In genomic region chr22:44107341-44107740, GRCh38 we compare ENCODE assay signal across 21 cellular contexts.
DNase-seq lines count a peak whose midpoint lies in the region; ATAC-seq and TF ChIP-seq lines count a peak whose summit lies in the region.
"Had no signal": no experiment of that assay in that cellular context is flagged by ENCODE, and none has a peak within 500 bp of the region (broad histone marks: within the 10 kb centered on the region; RNA-seq: fewer than 3 reads in every experiment).

No MANE protein-coding gene starts in this region.

- ATAC-seq in HG03025 (IDR thresholded peaks at IDR 0.05; ENCODE audit: low FRiP score, unreplicated experiment): no peak
- ATAC-seq: HepG2, left lung, right lobe of liver had no signal

- CTCF ChIA-PET in activated naive CD4-positive, alpha-beta T cell treated with anti-CD3 and anti-CD28 coated beads, Interleukin-2, amount 10 ng/mL, durations not matched to agents 7 days and 5 days (lab: Charles Lee): no interaction called here

- H3K9me3 Mint-ChIP-seq in activated naive CD4-positive, alpha-beta T cell treated with anti-CD3 and anti-CD28 coated beads, Interleukin-2, amount 10 ng/mL, durations not matched to agents 7 days and 5 days: no peaks in the 10 kb centered on the region
- peaks cover 12% of the 10 kb centered on the region for H3K9me3 Mint-ChIP-seq in endodermal cell

- H3K36me3 Mint-ChIP-seq in activated naive CD4-positive, alpha-beta T cell treated with anti-CD3 and anti-CD28 coated beads, Interleukin-2, amount 10 ng/mL, durations not matched to agents 7 days and 5 days: no peaks in the 10 kb centered on the region
- H3K36me3 Mint-ChIP-seq in endodermal cell (ENCODE audit: low read depth): peaks cover 25% of the 10 kb centered on the region

- H3K4me3 ChIP-seq in HUES6 (ENCODE audit: low read depth, low read length) (no peak overlapping the region), endodermal cell (ENCODE audit: low read length) (no peak overlapping the region)
- H3K4me3 ChIP-seq: coronary artery, GM23248, left lung, right lobe of liver, vagina had no signal

- H3K27ac Mint-ChIP-seq in activated naive CD4-positive, alpha-beta T cell treated with anti-CD3 and anti-CD28 coated beads, Interleukin-2, amount 10 ng/mL, durations not matched to agents 7 days and 5 days: no peak overlapping the region
- H3K27ac Mint-ChIP-seq in endodermal cell: peak overlapping the region; percentile 44

- H3K9ac ChIP-seq in HUES6 (ENCODE audit: low read length) (peak overlapping the region; percentile 73), endodermal cell (ENCODE audit: extremely low read depth, low read length, poor library complexity, severe bottlenecking) (no peak overlapping the region)
- H3K9ac ChIP-seq: GM23248 had no signal

- WGBS in endodermal cell (ENCODE audit: insufficient coverage in 1 of 2, insufficient read length in 1 of 2), 2 experiments: 23 to 61% methylated on average over 2 to 6 of the region's 6 CpGs

- no peak for TF ChIP-seq CTCF in endodermal cell (conservative IDR thresholded peaks at IDR 0.05)

- H3K27me3 ChIP-seq in HUES6 (ENCODE audit: control insufficient read depth, insufficient read depth, low read length) (no peaks in the 10 kb centered on the region), endodermal cell (ENCODE audit: control insufficient read depth, insufficient read depth, low read length, poor library complexity, severe bottlenecking) (no peaks in the 10 kb centered on the region)
- H3K27me3 ChIP-seq: brain microvascular endothelial cell, left lung, right lobe of liver, vagina had no signal

- no peaks in the 10 kb centered on the region for H3K27me3 Mint-ChIP-seq in activated naive CD4-positive, alpha-beta T cell treated with anti-CD3 and anti-CD28 coated beads, Interleukin-2, amount 10 ng/mL, durations not matched to agents 7 days and 5 days
- H3K27me3 Mint-ChIP-seq in endodermal cell (ENCODE audit: insufficient read depth): no peaks in the 10 kb centered on the region

- no peaks in the 10 kb centered on the region for H3K4me1 Mint-ChIP-seq in activated naive CD4-positive, alpha-beta T cell treated with anti-CD3 and anti-CD28 coated beads, Interleukin-2, amount 10 ng/mL, durations not matched to agents 7 days and 5 days
- H3K4me1 Mint-ChIP-seq in endodermal cell: peaks cover 32% of the 10 kb centered on the region

- H3K9me3 ChIP-seq in HUES6 (ENCODE audit: control insufficient read depth, insufficient read depth, low read depth, low read length) (0 out of 2 replicates have a peak, but pooled peaks cover 6% of the 10 kb centered on the region), endodermal cell (ENCODE audit: control insufficient read depth, low read length) (no peaks in the 10 kb centered on the region)
- H3K9me3 ChIP-seq: left lung, right lobe of liver, vagina had no signal

- H3K27ac ChIP-seq in HUES6 (ENCODE audit: low read depth, low read length): peak overlapping the region; percentile 80
- H3K27ac ChIP-seq in endodermal cell (ENCODE audit: low read depth, low read length): no peak overlapping the region
- H3K27ac ChIP-seq: brain microvascular endothelial cell, coronary artery, left lung, right lobe of liver, vagina had no signal

- peaks cover 44% of the 10 kb centered on the region for H3K4me1 ChIP-seq in HUES6 (ENCODE audit: control insufficient read depth, insufficient read depth, low read length)
- H3K4me1 ChIP-seq in endodermal cell (ENCODE audit: control insufficient read depth, insufficient read depth, low read length): peaks cover 12% of the 10 kb centered on the region
- H3K4me1 ChIP-seq: left lung had no signal

- H3K36me3 ChIP-seq in HUES6 (ENCODE audit: control insufficient read depth, insufficient read depth, low read length) (peaks cover 2% of the 10 kb centered on the region; the same call in 1 of the 2 replicates), endodermal cell (ENCODE audit: control insufficient read depth, insufficient read depth, low read length) (peaks cover 3% of the 10 kb centered on the region)
- H3K36me3 ChIP-seq: brain microvascular endothelial cell, right lobe of liver, vagina had no signal

- no peak overlapping the region for H3K4me3 Mint-ChIP-seq in activated naive CD4-positive, alpha-beta T cell treated with anti-CD3 and anti-CD28 coated beads, Interleukin-2, amount 10 ng/mL, durations not matched to agents 7 days and 5 days
- H3K4me3 Mint-ChIP-seq in endodermal cell: no peak overlapping the region

- peak; percentile 6 for DNase-seq in activated naive CD4-positive, alpha-beta T cell treated with Interleukin-2 at 50 U/mL for 16 hours
- DNase-seq in activated naive CD4-positive, alpha-beta T cell treated with anti-CD3 and anti-CD28 coated beads, Interleukin-2, amount 10 ng/mL, durations not matched to agents 7 days and 5 days: no peak
- DNase-seq in endodermal cell: peak; percentile 89
- peak; percentile 36 for DNase-seq in stimulated activated CD8-positive, alpha-beta memory T cell treated with anti-CD3 and anti-CD28 coated beads, Interleukin-4, amount 100 ng/mL, for 48 hours
- no peak for DNase-seq in DMS153 (lab: John Stamatoyannopoulos, UW)
- no peak for DNase-seq in C1 segment of cervical spinal cord (lab: John Stamatoyannopoulos, UW)
- DNase-seq: activated gamma-delta T cell treated with Interleukin-2 at 50 U/mL for 16 hours; brain microvascular endothelial cell; hypothalamus; NCI-H146; NCI-H226; NK-92 treated with Interleukin-12 subunit alpha and Interleukin-12 subunit beta, amount 100 ng/mL, for 24 hours; nucleus accumbens had no signal

Comparison
In these comparisons a context has a peak if more than half of its experiments do, and no peak if none do; other contexts are left out.
1. DNase-seq: peak in activated naive CD4-positive, alpha-beta T cell treated with Interleukin-2 at 50 U/mL for 16 hours (single experiment), endodermal cell (single experiment) and stimulated activated CD8-positive, alpha-beta memory T cell treated with anti-CD3 and anti-CD28 coated beads, Interleukin-4, amount 100 ng/mL, for 48 hours (single experiment); none in activated naive CD4-positive, alpha-beta T cell treated with anti-CD3 and anti-CD28 coated beads, Interleukin-2, amount 10 ng/mL, durations not matched to agents 7 days and 5 days (single experiment), DMS153 (single experiment) and C1 segment of cervical spinal cord (0 of 14).